8 cellular contexts compared by ENCODE assay signal in genomic region chr15:78437762-78438594, GRCh38. TPM values are rescaled to one million over a fixed set of nuclear protein-coding genes. Genes with fewer than 3 reads are reported as not detected.
DNase-seq lines count a peak whose midpoint lies in the region; ATAC-seq and TF ChIP-seq lines count a peak whose summit lies in the region.

IREB2 (plus strand) TSS chr15:78438216; CDS start chr15:78438338, 122 bp downstream.

- DNase-seq in GM06990 (ENCODE audit: extremely low read depth, insufficient read length): peak; percentile 99
- DNase-seq in NCI-H1092 treated with DMSO at 0.1 percent for 48 hours (lab: John Stamatoyannopoulos, UW): peak; percentile 97
- peak; percentile 97 for DNase-seq in SKM-1 (lab: John Stamatoyannopoulos, UW; ENCODE audit: unreplicated experiment)
- peak; percentile 98 for DNase-seq in activated naive CD4-positive, alpha-beta T cell treated with anti-CD3 and anti-CD28 coated beads, Interleukin-2, amount 50 U/mL, for 72 hours (ENCODE audit: low spot score in 2 of 2)
- peak; percentile 99 for DNase-seq in globus pallidus (ENCODE audit: low spot score)
- peak; percentile 79 to 99 (median 96) for DNase-seq in nucleus accumbens (lab: John Stamatoyannopoulos, UW)
- DNase-seq in suprapubic skin (ENCODE audit: low spot score in 2 of 2): peak; percentile 97 to 98

- H3K36me3 ChIP-seq in GM06990 (ENCODE audit: control insufficient read depth, insufficient read depth, low read length) (peaks cover 8% of the 10 kb centered on the region), suprapubic skin (peaks cover 8% of the 10 kb centered on the region)

- peaks cover 0 to 5% of the 10 kb centered on the region in 2 donors for H3K9me3 Mint-ChIP-seq in activated naive CD4-positive, alpha-beta T cell treated with anti-CD3 and anti-CD28 coated beads, Interleukin-2, amount 50 U/mL, for 72 hours

- peak in 1 of 2 donors; percentile 49 for TF ChIP-seq POLR2A in suprapubic skin (IDR thresholded peaks at IDR 0.05)

- peaks cover 49% of the 10 kb centered on the region for H3K4me1 ChIP-seq in suprapubic skin

- H3K4me3 ChIP-seq in GM06990 (replicated peaks; ENCODE audit: low read depth, low read length) (peak within 1 kb of the TSS; percentile 97), suprapubic skin (peak within 1 kb of the TSS; percentile 70)

- 2% methylated on average over 57 of the region's 77 CpGs for WGBS in suprapubic skin

- peak; percentile 77 for ATAC-seq in HG02610 (IDR thresholded peaks at IDR 0.05; ENCODE audit: unreplicated experiment)
- ATAC-seq in activated naive CD4-positive, alpha-beta T cell treated with anti-CD3 and anti-CD28 coated beads, Interleukin-2, amount 50 U/mL, for 72 hours: peak; percentile 86 to 87

- H3K27me3 ChIP-seq in GM06990 (replicated peaks; ENCODE audit: control insufficient read depth, insufficient read depth, low read length) (no peaks in the 10 kb centered on the region), suprapubic skin (no peaks in the 10 kb centered on the region)

- no peaks in the 10 kb centered on the region for H3K9me3 ChIP-seq in suprapubic skin

- peak within 1 kb of the TSS; percentile 92 for H3K27ac ChIP-seq in suprapubic skin

- H3K27ac Mint-ChIP-seq in activated naive CD4-positive, alpha-beta T cell treated with anti-CD3 and anti-CD28 coated beads, Interleukin-2, amount 50 U/mL, for 72 hours: peak within 1 kb of the TSS; percentile 94 to 99

- peaks cover 27 to 36% of the 10 kb centered on the region in 2 donors for H3K36me3 Mint-ChIP-seq in activated naive CD4-positive, alpha-beta T cell treated with anti-CD3 and anti-CD28 coated beads, Interleukin-2, amount 50 U/mL, for 72 hours

- TF ChIP-seq EP300 in suprapubic skin (IDR thresholded peaks at IDR 0.05): no peak

- TF ChIP-seq CTCF in GM06990 (IDR thresholded peaks at IDR 0.05; ENCODE audit: insufficient read depth, low read length, poor library complexity, severe bottlenecking): no peak
- no peak for TF ChIP-seq CTCF in suprapubic skin (IDR thresholded peaks at IDR 0.05)

RNA-seq across cellular contexts. Expression of gene IREB2, which starts in this region (rescaled TPM):
- total RNA-seq in activated naive CD4-positive, alpha-beta T cell treated with anti-CD3 and anti-CD28 coated beads, Interleukin-2, amount 50 U/mL, for 72 hours: 10 to 100 TPM; 69.1 to 71.7 TPM
- 10 to 100 TPM; 25.6 to 87.5 (median 48.6) TPM for total RNA-seq in suprapubic skin

Comparison
In these comparisons a context has a peak if more than half of its experiments do, and no peak if none do; other contexts are left out.
1. Peak in every context shown above with its lines: DNase-seq, ATAC-seq, H3K4me3 ChIP-seq and H3K27ac ChIP-seq.